In genomic region chr10:113056030-113056429, GRCh38 we compare ENCODE assay signal across 16 cellular contexts.
DNase-seq lines count a peak whose midpoint lies in the region; ATAC-seq, FAIRE-seq and TF ChIP-seq lines count a peak whose summit lies in the region.
"Had no signal": no experiment of that assay in that cellular context is flagged by ENCODE, and none has a peak within 500 bp of the region (broad histone marks: within the 10 kb centered on the region; RNA-seq: fewer than 3 reads in every experiment).

No MANE protein-coding gene starts in this region.

- peak overlapping the region; percentile 19; the same call in 1 of the 2 replicates for H3K23ac ChIP-seq in IMR-90 (ENCODE audit: low read depth, low read length)

- no peak for TF ChIP-seq CTCF in IMR-90 (conservative IDR thresholded peaks at IDR 0.05; ENCODE audit: low read depth, low read length)
- TF ChIP-seq CTCF in K562 (IDR thresholded peaks at IDR 0.05 in 2 of 3, conservative IDR thresholded peaks at IDR 0.05 in 1 of 3; ENCODE audit: insufficient read depth in 2 of 3, low read depth in 1 of 3, low read length in 3 of 3): no peak

- peak overlapping the region; percentile 42 to 66; a peak in 3 of 4 replicates for H4K8ac ChIP-seq in IMR-90 (ENCODE audit: low read depth in 2 of 2, low read length in 2 of 2)

- H2AK5ac ChIP-seq in IMR-90 (ENCODE audit: low read depth, low read length): no peak overlapping the region

- no peak overlapping the region for H3K4me3 ChIP-seq in IMR-90 (ENCODE audit: insufficient read depth, low read depth, low read length)
- no peak overlapping the region for H3K4me3 ChIP-seq in K562
- no peak overlapping the region for H3K4me3 ChIP-seq in muscle layer of duodenum (ENCODE audit: low read depth in 1 of 2, low read length in 2 of 2)
- H3K4me3 ChIP-seq: heart left ventricle had no signal

- DNase-seq in IMR-90: peak; percentile 32
- DNase-seq in K562 (ENCODE audit: extremely low read depth in 1 of 4, low spot score in 3 of 4): no peak
- no peak for DNase-seq in NCI-H1417 (lab: John Stamatoyannopoulos, UW)
- no peak for DNase-seq in T-helper 9 cell
- DNase-seq: activated CD4-positive, CD25-positive, alpha-beta regulatory T cell treated with anti-CD3 and anti-CD28 coated beads, Interleukin-2, amount 50 U/mL, for 72 hours; activated gamma-delta T cell treated with Interleukin-2 at 50 U/mL for 16 hours; CD4-positive, CD25-positive, alpha-beta regulatory T cell; H7; heart left ventricle; NCI-H774; RPMI8226; stimulated activated CD4-positive, alpha-beta T cell treated with anti-CD3 and anti-CD28 coated beads, Interleukin-12 subunit alpha, Interleukin-12 subunit beta, amount 100 ng/mL, for 4 hours; T-helper 17 cell had no signal

- peak overlapping the region; percentile 43; the same call in 2 of the 3 replicates for H2BK15ac ChIP-seq in IMR-90 (ENCODE audit: low read depth, low read length)

- ATAC-seq in IMR-90 (ENCODE audit: low read depth) (no peak), K562 (no peak), GM19467 (IDR thresholded peaks at IDR 0.05; ENCODE audit: unreplicated experiment) (no peak), HG03469 (IDR thresholded peaks at IDR 0.05; ENCODE audit: unreplicated experiment) (no peak)
- ATAC-seq: heart left ventricle, T-helper 17 cell had no signal

- no peak for TF ChIP-seq RAD21 in IMR-90 (IDR thresholded peaks at IDR 0.05; ENCODE audit: low read length)
- no peak for TF ChIP-seq RAD21 in K562 (CRISPR knock-in tag; conservative IDR thresholded peaks at IDR 0.05 in 1 of 2, IDR thresholded peaks at IDR 0.05 in 1 of 2)

- H2AK9ac ChIP-seq in IMR-90 (replicated peaks; ENCODE audit: low read depth, low read length, poor library complexity): no peak overlapping the region

- H3K56ac ChIP-seq in IMR-90 (ENCODE audit: extremely low read depth, insufficient read depth, low read length): peak overlapping the region; percentile 59; the same call in 1 of the 2 replicates

- POLR2A ChIA-PET in IMR-90 (lab: Charles Lee; ENCODE audit: unreplicated experiment) (no interaction called here), K562 (lab: Yijun Ruan, JAX) (no interaction called here)

- H3K9me1 ChIP-seq in IMR-90 (ENCODE audit: insufficient read depth, low read length) (peaks cover 17% of the 10 kb centered on the region), K562 (ENCODE audit: control insufficient read depth, insufficient read depth, low read length) (no peaks in the 10 kb centered on the region)

- intact Hi-C loops in IMR-90 (cut with micrococcal nuclease): loop anchor here (10.0 kb wide), 1 partner anchor 329 kb away; no protein-coding TSS in a partner anchor
- intact Hi-C loops in K562 (cut with micrococcal nuclease): no loop called here

- FAIRE-seq in K562 (lab: Jason Lieb, UNC): no peak

- no peak overlapping the region for H3K4me2 ChIP-seq in IMR-90 (ENCODE audit: low read depth, low read length)
- H3K4me2 ChIP-seq in K562 (ENCODE audit: insufficient read depth, low read length): no peak overlapping the region

- BruUV-seq in IMR-90 (replicated peaks; lab: Mats Ljungman, UMichigan): no TSS peak
- no TSS peak for BruUV-seq in K562 (replicated peaks; lab: Mats Ljungman, UMichigan)

- peaks cover 1% of the 10 kb centered on the region; the same call in 1 of the 2 replicates for H3K36me3 ChIP-seq in IMR-90 (ENCODE audit: control insufficient read depth, insufficient read depth, low read length)
- H3K36me3 ChIP-seq in K562 (ENCODE audit: control insufficient read depth, insufficient read depth, low read length): no peaks in the 10 kb centered on the region
- no peaks in the 10 kb centered on the region for H3K36me3 ChIP-seq in muscle layer of duodenum (ENCODE audit: control insufficient read depth in 1 of 2, insufficient read depth in 2 of 2, low read length in 2 of 2)
- H3K36me3 ChIP-seq: heart left ventricle had no signal

- TF ChIP-seq POLR2A in IMR-90 (IDR thresholded peaks at IDR 0.05; ENCODE audit: low read depth, low read length): no peak
- TF ChIP-seq POLR2A in K562 (conservative IDR thresholded peaks at IDR 0.05): no peak

- no peak overlapping the region for H2AFZ ChIP-seq in IMR-90 (replicated peaks; ENCODE audit: low read length, poor library complexity)
- H2AFZ ChIP-seq in K562 (ENCODE audit: low read depth, low read length): no peak overlapping the region

- in situ Hi-C loops in IMR-90 (cut with MboI; ENCODE audit: low sequenced_read_pairs): no loop called here
- in situ Hi-C loops in K562 (cut with MboI): no loop called here

- H4K91ac ChIP-seq in IMR-90 (ENCODE audit: insufficient read depth, low read depth, low read length): peak overlapping the region; percentile 82

- no peaks in the 10 kb centered on the region for H3K79me2 ChIP-seq in K562 (ENCODE audit: control insufficient read depth, insufficient read depth, low read length)

- TF ChIP-seq EP300 in K562 (IDR thresholded peaks at IDR 0.05; ENCODE audit: low read length): no peak

- no CpG with 5 or more reads among the region's 5 CpGs for WGBS in IMR-90 (ENCODE audit: extremely low coverage in 2 of 2, insufficient read length in 1 of 2), 2 experiments
- 0% methylated on average over 5 of the region's 5 CpGs for WGBS in K562 (ENCODE audit: insufficient coverage, low coverage, missing lambda C conversion rate)

- no peak overlapping the region for H4K5ac ChIP-seq in IMR-90 (ENCODE audit: low read depth, low read length)

- H3K9ac ChIP-seq in IMR-90 (ENCODE audit: low read depth, low read length): no peak overlapping the region
- H3K9ac ChIP-seq in K562 (ENCODE audit: insufficient read depth in 1 of 2, low read depth in 2 of 2, low read length in 2 of 2): no peak overlapping the region

- H3K9me3 ChIP-seq in IMR-90 (ENCODE audit: control insufficient read depth, insufficient read depth, low read length): no peaks in the 10 kb centered on the region
- no peaks in the 10 kb centered on the region for H3K9me3 ChIP-seq in K562 (replicated peaks; ENCODE audit: control insufficient read depth, insufficient read depth, low read depth, low read length)
- H3K9me3 ChIP-seq in muscle layer of duodenum (ENCODE audit: control insufficient read depth in 1 of 2, low read length in 2 of 2): no peaks in the 10 kb centered on the region
- H3K9me3 ChIP-seq: heart left ventricle had no signal

- peaks cover 10% of the 10 kb centered on the region; the same call in 1 of the 2 replicates for H4K20me1 ChIP-seq in IMR-90 (ENCODE audit: insufficient read depth, low read length)
- no peaks in the 10 kb centered on the region for H4K20me1 ChIP-seq in K562 (replicated peaks; ENCODE audit: control insufficient read depth, insufficient read depth, low read length)

- peak overlapping the region; percentile 72 for H3K14ac ChIP-seq in IMR-90 (replicated peaks; ENCODE audit: low read depth, low read length)

- dilution Hi-C loops in IMR-90 (cut with HindIII; ENCODE audit: low sequenced_read_pairs, unreplicated experiment): no loop called here

- peak overlapping the region; percentile 45 for H2BK20ac ChIP-seq in IMR-90 (ENCODE audit: low read depth, low read length)

- H3K27me3 ChIP-seq in IMR-90 (ENCODE audit: control insufficient read depth, insufficient read depth, low read length) (no peaks in the 10 kb centered on the region), K562 (ENCODE audit: control insufficient read depth in 2 of 2, insufficient read depth in 2 of 2, low read length in 2 of 2) (peaks cover 0 to 5% of the 10 kb centered on the region in 2 experiments; a peak in 3 of 5 replicates), muscle layer of duodenum (ENCODE audit: low read depth, low read length) (no peaks in the 10 kb centered on the region)
- H3K27me3 ChIP-seq: heart left ventricle had no signal

- H3K27ac ChIP-seq in IMR-90 (ENCODE audit: insufficient read depth, low read length) (peak overlapping the region; percentile 72; the same call in 1 of the 2 replicates), K562 (ENCODE audit: extremely low read depth, low read depth, low read length) (no peak overlapping the region), muscle layer of duodenum (ENCODE audit: low read length) (peak overlapping the region; percentile 16)

- peak overlapping the region; percentile 55; the same call in 1 of the 2 replicates for H3K18ac ChIP-seq in IMR-90 (ENCODE audit: low read depth, low read length)

- H2BK5ac ChIP-seq in IMR-90 (ENCODE audit: low read depth, low read length, poor library complexity, severe bottlenecking): peak overlapping the region; percentile 31

- H2BK120ac ChIP-seq in IMR-90 (ENCODE audit: low read depth, low read length): peak overlapping the region; percentile 78

- peaks cover 31% of the 10 kb centered on the region for H3K4me1 ChIP-seq in IMR-90 (ENCODE audit: control insufficient read depth, insufficient read depth, low read length)
- peaks cover 7 to 30% of the 10 kb centered on the region in 2 experiments; a peak in 4 of 5 replicates for H3K4me1 ChIP-seq in K562 (replicated peaks in 1 of 2; ENCODE audit: control insufficient read depth in 2 of 2, insufficient read depth in 2 of 2, low read length in 2 of 2)
- peaks cover 24 to 50% of the 10 kb centered on the region in 2 donors for H3K4me1 ChIP-seq in muscle layer of duodenum (ENCODE audit: control insufficient read depth in 1 of 2, insufficient read depth in 2 of 2, low read length in 2 of 2)

- peak overlapping the region; percentile 75 for H3K4ac ChIP-seq in IMR-90 (ENCODE audit: low read depth, low read length)

- CTCF ChIA-PET in IMR-90 (lab: Yijun Ruan, JAX) (interaction anchor here (0.6 kb wide), 1 partner anchor 8 kb away, joined by 3 read pairs; no protein-coding TSS in a partner anchor), K562 (lab: Yijun Ruan, JAX; ENCODE audit: low intra/inter-chr PET ratio) (no interaction called here)

- H3K79me1 ChIP-seq in IMR-90 (ENCODE audit: low read depth in 1 of 2, low read length in 2 of 2): peaks cover 41 to 85% of the 10 kb centered on the region in 2 experiments

TF ChIP-seq in IMR-90, 13 proteins besides CTCF, POLR2A, EP300 and RAD21 (continues in another document):
- TF ChIP-seq FOS (IDR thresholded peaks at IDR 0.05; ENCODE audit: low read depth, low read length): no peak
- no peak for TF ChIP-seq CHD1 (IDR thresholded peaks at IDR 0.05; ENCODE audit: low read depth, low read length)
- TF ChIP-seq RFX5 (IDR thresholded peaks at IDR 0.05; ENCODE audit: low read depth, low read length): no peak
- no peak for TF ChIP-seq MXI1 (IDR thresholded peaks at IDR 0.05; ENCODE audit: borderline replicate concordance, low read depth, low read length)
- TF ChIP-seq BHLHE40 (IDR thresholded peaks at IDR 0.05; ENCODE audit: low read depth, low read length): no peak
- TF ChIP-seq MAFK (IDR thresholded peaks at IDR 0.05; ENCODE audit: low read depth, low read length): no peak

TF ChIP-seq in K562, 482 proteins besides CTCF, POLR2A, EP300 and RAD21 (continues in another document):
- TF ChIP-seq, protein P1, sequence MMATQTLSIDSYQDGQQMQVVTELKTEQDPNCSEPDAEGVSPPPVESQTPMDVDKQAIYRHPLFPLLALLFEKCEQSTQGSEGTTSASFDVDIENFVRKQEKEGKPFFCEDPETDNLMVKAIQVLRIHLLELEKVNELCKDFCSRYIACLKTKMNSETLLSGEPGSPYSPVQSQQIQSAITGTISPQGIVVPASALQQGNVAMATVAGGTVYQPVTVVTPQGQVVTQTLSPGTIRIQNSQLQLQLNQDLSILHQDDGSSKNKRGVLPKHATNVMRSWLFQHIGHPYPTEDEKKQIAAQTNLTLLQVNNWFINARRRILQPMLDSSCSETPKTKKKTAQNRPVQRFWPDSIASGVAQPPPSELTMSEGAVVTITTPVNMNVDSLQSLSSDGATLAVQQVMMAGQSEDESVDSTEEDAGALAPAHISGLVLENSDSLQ (IDR thresholded peaks at IDR 0.05): 0 out of 2 replicates have a peak, but pooled peaks have one; percentile 9
